21 cellular contexts compared by ENCODE assay signal in the genomic region with DNA sequence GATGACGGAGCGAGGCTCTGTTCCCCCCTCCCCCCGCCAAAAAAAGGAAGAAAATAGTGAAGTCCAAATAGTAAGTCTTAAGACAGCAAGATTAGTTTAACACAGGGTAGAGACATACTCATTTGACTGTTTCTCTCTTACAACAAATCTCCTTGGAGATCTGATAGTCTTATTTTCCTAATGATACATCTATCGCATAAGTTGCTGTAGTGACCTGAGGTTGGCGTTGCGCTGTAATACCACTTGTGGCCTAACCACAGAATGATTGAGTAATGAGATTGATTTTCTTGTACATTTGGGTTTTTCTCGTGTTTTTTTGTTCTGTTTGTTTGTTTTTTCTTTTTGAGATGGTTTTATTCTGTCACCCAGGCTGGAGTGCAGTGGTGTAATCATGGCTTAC. TPM values are rescaled to one million over a fixed set of nuclear protein-coding genes. Genes with fewer than 3 reads are reported as not detected.
DNase-seq lines count a peak whose midpoint lies in the region; ATAC-seq, FAIRE-seq and TF ChIP-seq lines count a peak whose summit lies in the region.
"Had no signal": no experiment of that assay in that cellular context is flagged by ENCODE, and none has a peak within 500 bp of the region (broad histone marks: within the 10 kb centered on the region; RNA-seq: fewer than 3 reads in every experiment).

No MANE protein-coding gene starts in this region.

- H3K36me3 Mint-ChIP-seq in CD8-positive, alpha-beta memory T cell, result peaks cover 3 to 60% (median 7%) of the 10 kb centered on the region in 3 donors
- H3K36me3 Mint-ChIP-seq in activated naive CD8-positive, alpha-beta T cell treated with anti-CD3 and anti-CD28 coated beads for 36 hours, result peaks cover 23% of the 10 kb centered on the region
- H3K36me3 Mint-ChIP-seq in naive thymus-derived CD8-positive, alpha-beta T cell, result peaks cover 4 to 64% (median 10%) of the 10 kb centered on the region in 3 donors
- H3K36me3 Mint-ChIP-seq in CD4-positive, alpha-beta T cell (ENCODE audit: low read depth), result peaks cover 73% of the 10 kb centered on the region

- peaks cover 12% of the 10 kb centered on the region for H3K36me3 ChIP-seq in CD8-positive, alpha-beta memory T cell (ENCODE audit: insufficient read depth, low read length)

- intact Hi-C loops in CD4-positive, alpha-beta T cell (cut with DNase I, micrococcal nuclease), result no loop called here

- peak overlapping the region in 5 of 8 donors; percentile 5 to 82 (median 55) for H3K27ac Mint-ChIP-seq in CD8-positive, alpha-beta memory T cell
- H3K27ac Mint-ChIP-seq in activated naive CD8-positive, alpha-beta T cell treated with anti-CD3 and anti-CD28 coated beads for 36 hours, result peak overlapping the region; percentile 38
- H3K27ac Mint-ChIP-seq in naive thymus-derived CD8-positive, alpha-beta T cell, result peak overlapping the region in 6 of 10 donors; percentile 11 to 73 (median 38)
- no peak overlapping the region for H3K27ac Mint-ChIP-seq in CD4-positive, alpha-beta T cell
- H3K27ac Mint-ChIP-seq: mesothelial cell of epicardium; stimulated activated naive B cell treated with anti-CD40 and anti-IgM and Interleukin-4, amounts not matched to agents 10 μg/mL and 1 μg/mL and 100 μg/mL, for 72 hours had no signal

- no peaks in the 10 kb centered on the region for H3K4me1 ChIP-seq in CD8-positive, alpha-beta memory T cell (ENCODE audit: insufficient read depth, low read length)
- H3K4me1 ChIP-seq: transverse colon had no signal

- no peaks in the 10 kb centered on the region for H3K27me3 Mint-ChIP-seq in CD8-positive, alpha-beta memory T cell
- no peaks in the 10 kb centered on the region for H3K27me3 Mint-ChIP-seq in activated naive CD8-positive, alpha-beta T cell treated with anti-CD3 and anti-CD28 coated beads for 36 hours
- H3K27me3 Mint-ChIP-seq in naive thymus-derived CD8-positive, alpha-beta T cell, result no peaks in the 10 kb centered on the region
- no peaks in the 10 kb centered on the region for H3K27me3 Mint-ChIP-seq in CD4-positive, alpha-beta T cell
- H3K27me3 Mint-ChIP-seq: effector memory CD8-positive, alpha-beta T cell; natural killer cell treated with Interleukin-12 subunit alpha and Interleukin-12 subunit beta and Interleukin-15 and Interleukin-18, amount 100 ng/mL, for 72 hours; stimulated activated naive B cell treated with anti-CD40 and anti-IgM and Interleukin-4, amounts not matched to agents 10 μg/mL and 1 μg/mL and 100 μg/mL, for 72 hours had no signal

- no peak overlapping the region for H3K4me3 ChIP-seq in CD8-positive, alpha-beta memory T cell (ENCODE audit: low read length)
- H3K4me3 ChIP-seq: transverse colon had no signal

- H3K4me1 Mint-ChIP-seq in CD8-positive, alpha-beta memory T cell, result peaks cover 0 to 3% (median 0%) of the 10 kb centered on the region in 3 donors
- peaks cover 11% of the 10 kb centered on the region for H3K4me1 Mint-ChIP-seq in activated naive CD8-positive, alpha-beta T cell treated with anti-CD3 and anti-CD28 coated beads for 36 hours
- H3K4me1 Mint-ChIP-seq in naive thymus-derived CD8-positive, alpha-beta T cell, result peaks cover 0 to 3% (median 0%) of the 10 kb centered on the region in 4 donors
- no peaks in the 10 kb centered on the region for H3K4me1 Mint-ChIP-seq in CD4-positive, alpha-beta T cell (ENCODE audit: low read depth)
- H3K4me1 Mint-ChIP-seq: mesothelial cell of epicardium; stimulated activated naive B cell treated with anti-CD40 and anti-IgM and Interleukin-4, amounts not matched to agents 10 μg/mL and 1 μg/mL and 100 μg/mL, for 72 hours had no signal

- no peaks in the 10 kb centered on the region for H3K9me3 Mint-ChIP-seq in CD8-positive, alpha-beta memory T cell
- H3K9me3 Mint-ChIP-seq in activated naive CD8-positive, alpha-beta T cell treated with anti-CD3 and anti-CD28 coated beads for 36 hours, result no peaks in the 10 kb centered on the region
- peaks cover 0 to 2% (median 0%) of the 10 kb centered on the region in 9 donors for H3K9me3 Mint-ChIP-seq in naive thymus-derived CD8-positive, alpha-beta T cell
- no peaks in the 10 kb centered on the region for H3K9me3 Mint-ChIP-seq in CD4-positive, alpha-beta T cell
- H3K9me3 Mint-ChIP-seq: effector memory CD8-positive, alpha-beta T cell; mesothelial cell of epicardium; natural killer cell treated with Interleukin-12 subunit alpha and Interleukin-12 subunit beta and Interleukin-15 and Interleukin-18, amount 100 ng/mL, for 72 hours; stimulated activated naive B cell treated with anti-CD40 and anti-IgM and Interleukin-4, amounts not matched to agents 10 μg/mL and 1 μg/mL and 100 μg/mL, for 72 hours had no signal

- H3K4me3 Mint-ChIP-seq in CD8-positive, alpha-beta memory T cell, result no peak overlapping the region
- no peak overlapping the region for H3K4me3 Mint-ChIP-seq in activated naive CD8-positive, alpha-beta T cell treated with anti-CD3 and anti-CD28 coated beads for 36 hours
- H3K4me3 Mint-ChIP-seq in naive thymus-derived CD8-positive, alpha-beta T cell, result no peak overlapping the region
- H3K4me3 Mint-ChIP-seq in CD4-positive, alpha-beta T cell, result no peak overlapping the region
- H3K4me3 Mint-ChIP-seq: effector memory CD8-positive, alpha-beta T cell; mesothelial cell of epicardium; natural killer cell treated with Interleukin-12 subunit alpha and Interleukin-12 subunit beta and Interleukin-15 and Interleukin-18, amount 100 ng/mL, for 72 hours; stimulated activated naive B cell treated with anti-CD40 and anti-IgM and Interleukin-4, amounts not matched to agents 10 μg/mL and 1 μg/mL and 100 μg/mL, for 72 hours had no signal

- no peak for FAIRE-seq in D721Med (lab: Jason Lieb, UNC)
- FAIRE-seq: TTC549 had no signal

- ATAC-seq in naive thymus-derived CD8-positive, alpha-beta T cell, result no peak
- ATAC-seq in CD4-positive, alpha-beta T cell (ENCODE audit: poor library complexity), result no peak
- ATAC-seq: effector memory CD8-positive, alpha-beta T cell; HCT116; left cardiac atrium; natural killer cell treated with Interleukin-12 subunit alpha and Interleukin-12 subunit beta and Interleukin-15 and Interleukin-18, amount 100 ng/mL, for 72 hours; stimulated activated naive B cell treated with anti-CD40 and anti-IgM and Interleukin-4, amounts not matched to agents 10 μg/mL and 1 μg/mL and 100 μg/mL, for 72 hours had no signal

- no peak for TF ChIP-seq CTCF in D721Med (IDR thresholded peaks at IDR 0.05; ENCODE audit: insufficient read depth, missing control alignments)
- TF ChIP-seq CTCF in CD4-positive, alpha-beta T cell (IDR thresholded peaks at IDR 0.05), result no peak

- H3K27me3 ChIP-seq in CD8-positive, alpha-beta memory T cell (ENCODE audit: insufficient read depth, low read length, poor library complexity, severe bottlenecking), result no peaks in the 10 kb centered on the region
- H3K27me3 ChIP-seq in CD4-positive, alpha-beta T cell (ENCODE audit: control insufficient read depth, insufficient read depth, low read length), result no peaks in the 10 kb centered on the region
- H3K27me3 ChIP-seq: transverse colon had no signal

- DNase-seq in CD8-positive, alpha-beta memory T cell, result no peak
- DNase-seq in M059J (ENCODE audit: low read depth), result peak; percentile 28
- DNase-seq in activated naive CD8-positive, alpha-beta T cell treated with anti-CD3 and anti-CD28 coated beads for 36 hours, result peak; percentile 8
- DNase-seq in naive thymus-derived CD8-positive, alpha-beta T cell, result no peak
- DNase-seq in D721Med (ENCODE audit: insufficient read length, low spot score), result no peak
- DNase-seq in HCEC 1CT, result no peak
- DNase-seq in CD4-positive, alpha-beta T cell, result no peak
- DNase-seq: activated naive CD4-positive, alpha-beta T cell treated with anti-CD3 and anti-CD28 coated beads, Interleukin-2, amount 50 U/mL, for 16 hours; activated T-cell treated with anti-CD3 and anti-CD28 coated beads for 4 hours; effector memory CD8-positive, alpha-beta T cell; glutamatergic neuron; left cardiac atrium; NCI-H146; NCI-H2171 treated with DMSO at 0.1 percent for 48 hours; NCI-H526; stimulated activated naive B cell treated with anti-CD40 and anti-IgM and Interleukin-4, amounts not matched to agents 10 μg/mL and 1 μg/mL and 100 μg/mL, for 72 hours; transverse colon had no signal

- CTCF ChIA-PET in CD8-positive, alpha-beta memory T cell (lab: Charles Lee), result no interaction called here
- CTCF ChIA-PET in CD4-positive, alpha-beta T cell (lab: Charles Lee), result no interaction called here

- POLR2A ChIA-PET in CD8-positive, alpha-beta memory T cell (lab: Charles Lee), result no interaction called here
- POLR2A ChIA-PET in naive thymus-derived CD8-positive, alpha-beta T cell (lab: Charles Lee), result no interaction called here
- POLR2A ChIA-PET in CD4-positive, alpha-beta T cell (lab: Charles Lee), result no interaction called here

- no peak overlapping the region for H3K27ac ChIP-seq in CD8-positive, alpha-beta memory T cell (ENCODE audit: low read depth, low read length)
- H3K27ac ChIP-seq in CD4-positive, alpha-beta T cell (ENCODE audit: low read depth, low read length), result no peak overlapping the region
- H3K27ac ChIP-seq: transverse colon had no signal

- H3K9me3 ChIP-seq in CD8-positive, alpha-beta memory T cell (ENCODE audit: low read length), result no peaks in the 10 kb centered on the region
- H3K9me3 ChIP-seq in CD4-positive, alpha-beta T cell (ENCODE audit: control insufficient read depth, low read length), result no peaks in the 10 kb centered on the region
- H3K9me3 ChIP-seq: transverse colon had no signal

RNA-seq across cellular contexts. Expression of a gene that starts 27.2 kb away (rescaled TPM):
- 100 to 1,000 TPM; 114 to 115 TPM for total RNA-seq in CD8-positive, alpha-beta memory T cell
- 151 TPM for polyA plus RNA-seq in CD8-positive, alpha-beta memory T cell
- 165 and 173 TPM in 2 replicates for total RNA-seq in M059J (2014; rRNA removed; shearing (Covaris generic))
- total RNA-seq in activated naive CD8-positive, alpha-beta T cell treated with anti-CD3 and anti-CD28 coated beads for 36 hours, result 100 to 1,000 TPM; 116 to 122 TPM
- total RNA-seq in naive thymus-derived CD8-positive, alpha-beta T cell, result 100 to 1,000 TPM; 125 to 131 TPM
- 100 to 1,000 TPM; 172 to 191 (median 188) TPM for polyA plus RNA-seq in naive thymus-derived CD8-positive, alpha-beta T cell
- total RNA-seq in CD4-positive, alpha-beta T cell, result 10 to 100 TPM; 85.7 to 89.9 TPM

RNA-seq across cellular contexts. Expression of a gene that starts 48.4 kb away (rescaled TPM):
- 10 to 100 TPM; 55.7 to 60.0 TPM for total RNA-seq in CD8-positive, alpha-beta memory T cell
- polyA plus RNA-seq in CD8-positive, alpha-beta memory T cell, result 184 TPM
- 74.6 and 98.3 TPM in 2 replicates for total RNA-seq in M059J (2014; rRNA removed; shearing (Covaris generic))
- 10 to 100 TPM; 80.2 to 90.4 TPM for total RNA-seq in activated naive CD8-positive, alpha-beta T cell treated with anti-CD3 and anti-CD28 coated beads for 36 hours
- 100 to 1,000 TPM; 110 to 127 TPM for total RNA-seq in naive thymus-derived CD8-positive, alpha-beta T cell
- 100 to 1,000 TPM; 261 to 277 (median 272) TPM for polyA plus RNA-seq in naive thymus-derived CD8-positive, alpha-beta T cell
- 10 to 100 TPM; 77.0 to 91.1 TPM for total RNA-seq in CD4-positive, alpha-beta T cell

Comparison
In these comparisons a context has a peak if more than half of its experiments do, and no peak if none do; other contexts are left out.
1. DNase-seq: peak in M059J (single experiment) and activated naive CD8-positive, alpha-beta T cell treated with anti-CD3 and anti-CD28 coated beads for 36 hours (single experiment); none in CD8-positive, alpha-beta memory T cell (0 of 5), naive thymus-derived CD8-positive, alpha-beta T cell (0 of 10), D721Med (single experiment), HCEC 1CT (single experiment) and CD4-positive, alpha-beta T cell (0 of 10).